In the genomic region with DNA sequence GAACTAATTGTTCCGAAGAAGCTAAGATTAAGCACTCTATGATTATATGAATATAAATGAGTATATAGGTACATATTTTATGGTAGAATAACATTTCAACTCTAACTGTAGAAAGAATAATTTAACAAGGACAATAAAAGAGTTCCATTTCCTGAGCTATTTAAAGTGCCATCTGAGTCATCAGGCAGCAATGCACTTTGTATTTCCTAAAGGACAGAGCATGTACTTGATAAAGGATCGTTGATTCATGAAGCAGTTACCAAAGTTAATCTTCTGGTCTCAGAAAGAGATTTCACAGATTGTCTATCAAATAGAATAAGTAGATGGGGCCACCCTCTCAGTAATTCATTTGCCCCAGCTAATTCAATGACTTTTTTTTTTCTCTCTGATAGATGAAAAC, we compare ENCODE assay signal across 15 cellular contexts.
DNase-seq lines count a peak whose midpoint lies in the region; ATAC-seq, FAIRE-seq and TF ChIP-seq lines count a peak whose summit lies in the region.
"Had no signal": no experiment of that assay in that cellular context is flagged by ENCODE, and none has a peak within 500 bp of the region (broad histone marks: within the 10 kb centered on the region; RNA-seq: fewer than 3 reads in every experiment).

No MANE protein-coding gene starts in this region.

- H3K9me3 Mint-ChIP-seq in glutamatergic neuron (ENCODE audit: unreplicated experiment) = no peaks in the 10 kb centered on the region

- H3K4me2 ChIP-seq in PC-9 (no peak overlapping the region), mesenchymal stem cell (ENCODE audit: low read length, poor library complexity, severe bottlenecking) (no peak overlapping the region)

- H2BK5ac ChIP-seq in mesenchymal stem cell (ENCODE audit: low read depth, low read length, poor library complexity, severe bottlenecking) = no peak overlapping the region

- no peak overlapping the region for H3K27ac Mint-ChIP-seq in glutamatergic neuron (ENCODE audit: unreplicated experiment)
- H3K27ac Mint-ChIP-seq: activated CD4-positive, alpha-beta T cell treated with anti-CD3 and anti-CD28 coated beads, Interleukin-2, amount 10 ng/mL, durations not matched to agents 7 days and 5 days had no signal

- H3K79me2 ChIP-seq in PC-9 (ENCODE audit: low read depth) = no peaks in the 10 kb centered on the region

- H3K4me3 Mint-ChIP-seq in glutamatergic neuron (ENCODE audit: unreplicated experiment) = no peak overlapping the region
- H3K4me3 Mint-ChIP-seq: activated CD4-positive, alpha-beta T cell treated with anti-CD3 and anti-CD28 coated beads, Interleukin-2, amount 10 ng/mL, durations not matched to agents 7 days and 5 days had no signal

- H3K27ac ChIP-seq in PC-9 (no peak overlapping the region), mesenchymal stem cell (ENCODE audit: low read length, poor library complexity, severe bottlenecking) (no peak overlapping the region)
- H3K27ac ChIP-seq: adrenal gland, heart right ventricle had no signal

- no peak overlapping the region for H2BK120ac ChIP-seq in mesenchymal stem cell (ENCODE audit: low read depth, low read length)

- POLR2A ChIA-PET in PC-9 (lab: Charles Lee; ENCODE audit: unreplicated experiment) = interaction anchor here (0.6 to 0.7 kb wide), 4 partner anchors 53 to 90 kb away, joined by 3 to 5 read pairs (median 4); no protein-coding TSS in a partner anchor

- H4K8ac ChIP-seq in mesenchymal stem cell (ENCODE audit: low read length) = no peak overlapping the region

- peak; percentile 6 for DNase-seq in H54 (ENCODE audit: insufficient read length, low spot score)
- peak; percentile 21 to 45 for DNase-seq in PC-9
- peak; percentile 1 for DNase-seq in dermis blood vessel endothelial cell
- DNase-seq in mesenchymal stem cell = peak; percentile 63
- no peak for DNase-seq in glutamatergic neuron
- DNase-seq in AML-193 (lab: John Stamatoyannopoulos, UW) = no peak
- DNase-seq in NCI-H187 treated with DMSO at 0.1 percent for 48 hours (lab: John Stamatoyannopoulos, UW) = no peak
- DNase-seq: activated CD4-positive, alpha-beta T cell treated with anti-CD3 and anti-CD28 coated beads, Interleukin-2, amount 10 ng/mL, durations not matched to agents 7 days and 5 days; activated T-cell treated with anti-CD3 and anti-CD28 coated beads, Interleukin-2, amount 50 U/mL, for 48 hours; C1 segment of cervical spinal cord; effector CD8-positive, alpha-beta T cell; heart right ventricle; T-helper 2 cell had no signal

- H3K4ac ChIP-seq in mesenchymal stem cell (ENCODE audit: low read depth in 1 of 2, low read length in 2 of 2) = no peak overlapping the region

- no peak overlapping the region for H3K4me3 ChIP-seq in PC-9
- H3K4me3 ChIP-seq in mesenchymal stem cell (ENCODE audit: insufficient read depth in 1 of 2, low read depth in 1 of 2, low read length in 2 of 2) = no peak overlapping the region
- H3K4me3 ChIP-seq: adrenal gland, heart right ventricle had no signal

- H3K36me3 Mint-ChIP-seq in glutamatergic neuron (ENCODE audit: unreplicated experiment) = no peaks in the 10 kb centered on the region

- H3K23ac ChIP-seq in mesenchymal stem cell (ENCODE audit: low read length in 2 of 2) = no peak overlapping the region

- H3K36me3 ChIP-seq in PC-9 (ENCODE audit: low read depth) (no peaks in the 10 kb centered on the region), mesenchymal stem cell (ENCODE audit: control insufficient read depth in 1 of 2, insufficient read depth in 2 of 2, low read depth in 1 of 2, low read length in 2 of 2) (no peaks in the 10 kb centered on the region)
- H3K36me3 ChIP-seq: adrenal gland, heart right ventricle had no signal

- H3K4me1 ChIP-seq in PC-9 (replicated peaks; ENCODE audit: insufficient read depth) = no peaks in the 10 kb centered on the region
- no peaks in the 10 kb centered on the region for H3K4me1 ChIP-seq in mesenchymal stem cell (ENCODE audit: control insufficient read depth, insufficient read depth, low read depth, low read length)
- H3K4me1 ChIP-seq: heart right ventricle had no signal

- H3K18ac ChIP-seq in mesenchymal stem cell (ENCODE audit: low read depth in 1 of 2, low read length in 2 of 2) = no peak overlapping the region

- H4K20me1 ChIP-seq in PC-9 (ENCODE audit: insufficient read depth) = no peaks in the 10 kb centered on the region

- H2BK15ac ChIP-seq in mesenchymal stem cell (ENCODE audit: low read depth, poor library complexity, severe bottlenecking) = no peak overlapping the region

- ATAC-seq in activated CD4-positive, CD25-positive, alpha-beta regulatory T cell treated with anti-CD3 and anti-CD28 coated beads, Interleukin-2, amount 50 U/mL, for 24 hours = no peak
- ATAC-seq: heart right ventricle had no signal

- H3K14ac ChIP-seq in mesenchymal stem cell (ENCODE audit: low read length in 2 of 2) = no peak overlapping the region

- H3K9ac ChIP-seq in mesenchymal stem cell (ENCODE audit: low read length) = no peak overlapping the region

- peaks cover 3% of the 10 kb centered on the region; the same call in 1 of the 2 replicates for H3K9me2 ChIP-seq in PC-9 (ENCODE audit: insufficient read depth)

- H3K27me3 ChIP-seq in PC-9 (ENCODE audit: insufficient read depth, low read depth) = no peaks in the 10 kb centered on the region
- H3K27me3 ChIP-seq in mesenchymal stem cell (ENCODE audit: control insufficient read depth in 1 of 2, insufficient read depth in 1 of 2, low read length in 2 of 2) = no peaks in the 10 kb centered on the region
- H3K27me3 ChIP-seq: adrenal gland, heart right ventricle had no signal

- peak; percentile 95 for FAIRE-seq in H54 (lab: Jason Lieb, UNC)

- intact Hi-C loops in PC-9 (cut with micrococcal nuclease; ENCODE audit: unreplicated experiment) = loop anchor here (2.0 kb wide), 1 partner anchor 75 kb away; no protein-coding TSS in a partner anchor

- no peak overlapping the region for H2AK5ac ChIP-seq in mesenchymal stem cell (ENCODE audit: low read length, severe bottlenecking)

- 0% methylated on average over 1 of the region's 2 CpGs for WGBS in mesenchymal stem cell

- BruUV-seq in PC-9 (replicated peaks; lab: Mats Ljungman, UMichigan) = no TSS peak

- CTCF ChIA-PET in PC-9 (lab: Charles Lee) = interaction anchor here (0.6 kb wide), 1 partner anchor 8 kb away, joined by 3 read pairs; no protein-coding TSS in a partner anchor

- H3K79me1 ChIP-seq in mesenchymal stem cell (replicated peaks; ENCODE audit: low read length, poor library complexity, severe bottlenecking) = no peaks in the 10 kb centered on the region

- H2AFZ ChIP-seq in PC-9 = no peak overlapping the region
- no peak overlapping the region for H2AFZ ChIP-seq in mesenchymal stem cell (ENCODE audit: low read depth, low read length)

- TF ChIP-seq POLR2A in H54 (IDR thresholded peaks at IDR 0.05; ENCODE audit: low read depth, low read length) = no peak

- no peaks in the 10 kb centered on the region for H3F3A ChIP-seq in PC-9 (ENCODE audit: insufficient read depth, low read depth)

- H4K91ac ChIP-seq in mesenchymal stem cell (ENCODE audit: low read length) = no peak overlapping the region

- H3K4me1 Mint-ChIP-seq in glutamatergic neuron (ENCODE audit: low read depth, unreplicated experiment) = peaks cover 3% of the 10 kb centered on the region
- H3K4me1 Mint-ChIP-seq: activated CD4-positive, alpha-beta T cell treated with anti-CD3 and anti-CD28 coated beads, Interleukin-2, amount 10 ng/mL, durations not matched to agents 7 days and 5 days had no signal

- no peak overlapping the region for H2BK12ac ChIP-seq in mesenchymal stem cell (ENCODE audit: low read length in 2 of 2)

- H3K9me3 ChIP-seq in PC-9 (ENCODE audit: insufficient read depth, low read depth) (0 out of 2 replicates have a peak, but pooled peaks cover 7% of the 10 kb centered on the region), mesenchymal stem cell (ENCODE audit: control insufficient read depth, low read length) (peaks cover 5% of the 10 kb centered on the region)
- H3K9me3 ChIP-seq: adrenal gland had no signal

- TF ChIP-seq CTCF in PC-9 (conservative IDR thresholded peaks at IDR 0.05) (no peak), glutamatergic neuron (IDR thresholded peaks at IDR 0.05; ENCODE audit: partially characterized antibody, unreplicated experiment) (no peak)

- peaks cover 2% of the 10 kb centered on the region for H3K27me3 Mint-ChIP-seq in glutamatergic neuron (ENCODE audit: unreplicated experiment)
- H3K27me3 Mint-ChIP-seq: activated CD4-positive, alpha-beta T cell treated with anti-CD3 and anti-CD28 coated beads, Interleukin-2, amount 10 ng/mL, durations not matched to agents 7 days and 5 days had no signal

Comparison
In these comparisons a context has a peak if more than half of its experiments do, and no peak if none do; other contexts are left out.
1. DNase-seq: peak in H54 (single experiment), PC-9 (2 of 2), dermis blood vessel endothelial cell (single experiment) and mesenchymal stem cell (single experiment); none in glutamatergic neuron (single experiment), AML-193 (0 of 2) and NCI-H187 treated with DMSO at 0.1 percent for 48 hours (single experiment).